In the genomic region with DNA sequence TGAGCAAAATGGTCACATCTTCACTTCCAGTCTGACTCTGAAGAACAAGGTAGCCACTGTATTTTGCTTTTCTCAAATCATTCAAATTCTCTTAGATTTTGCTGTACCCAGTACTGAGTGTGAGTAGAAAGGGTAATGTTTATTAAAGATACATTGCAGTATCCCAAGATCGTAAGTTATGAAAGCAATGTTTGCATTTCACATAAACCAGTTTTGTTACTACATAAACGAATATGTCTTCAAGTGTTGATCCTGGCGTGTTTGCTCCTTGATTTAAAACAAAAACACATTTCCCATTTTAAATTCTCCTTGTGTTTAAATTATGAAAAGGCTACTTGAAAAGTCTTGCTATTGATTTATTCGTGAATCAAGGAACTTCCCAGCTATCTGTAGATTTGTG, we compare ENCODE assay signal across 1 cellular context.
TF ChIP-seq lines count a peak whose summit lies in the region.

No MANE protein-coding gene starts in this region.

TF ChIP-seq in GM12878, 131 proteins besides CTCF, POLR2A, EP300 and RAD21:
- TF ChIP-seq TBL1XR1 (IDR thresholded peaks at IDR 0.05; ENCODE audit: low read depth, low read length), result no peak
- no peak for TF ChIP-seq KLF5 (IDR thresholded peaks at IDR 0.05; ENCODE audit: partially characterized antibody)
- no peak for TF ChIP-seq EED (IDR thresholded peaks at IDR 0.05; ENCODE audit: low read depth)
- no peak for TF ChIP-seq BRCA1 (IDR thresholded peaks at IDR 0.05; ENCODE audit: low read depth, low read length)
- no peak for TF ChIP-seq KAT2A (conservative IDR thresholded peaks at IDR 0.05; ENCODE audit: control insufficient read depth, low read depth, low read length)
- TF ChIP-seq SPI1 (IDR thresholded peaks at IDR 0.05; ENCODE audit: borderline replicate concordance, insufficient read depth, low read depth, low read length), result no peak
- TF ChIP-seq, protein P1, sequence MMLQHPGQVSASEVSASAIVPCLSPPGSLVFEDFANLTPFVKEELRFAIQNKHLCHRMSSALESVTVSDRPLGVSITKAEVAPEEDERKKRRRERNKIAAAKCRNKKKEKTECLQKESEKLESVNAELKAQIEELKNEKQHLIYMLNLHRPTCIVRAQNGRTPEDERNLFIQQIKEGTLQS (IDR thresholded peaks at IDR 0.05; ENCODE audit: borderline replicate concordance, extremely low read depth, low read depth, low read length), result no peak
TF ChIP-seq in GM12878: peak in this region for 0.
